8 cellular contexts compared by ENCODE assay signal in the genomic region with DNA sequence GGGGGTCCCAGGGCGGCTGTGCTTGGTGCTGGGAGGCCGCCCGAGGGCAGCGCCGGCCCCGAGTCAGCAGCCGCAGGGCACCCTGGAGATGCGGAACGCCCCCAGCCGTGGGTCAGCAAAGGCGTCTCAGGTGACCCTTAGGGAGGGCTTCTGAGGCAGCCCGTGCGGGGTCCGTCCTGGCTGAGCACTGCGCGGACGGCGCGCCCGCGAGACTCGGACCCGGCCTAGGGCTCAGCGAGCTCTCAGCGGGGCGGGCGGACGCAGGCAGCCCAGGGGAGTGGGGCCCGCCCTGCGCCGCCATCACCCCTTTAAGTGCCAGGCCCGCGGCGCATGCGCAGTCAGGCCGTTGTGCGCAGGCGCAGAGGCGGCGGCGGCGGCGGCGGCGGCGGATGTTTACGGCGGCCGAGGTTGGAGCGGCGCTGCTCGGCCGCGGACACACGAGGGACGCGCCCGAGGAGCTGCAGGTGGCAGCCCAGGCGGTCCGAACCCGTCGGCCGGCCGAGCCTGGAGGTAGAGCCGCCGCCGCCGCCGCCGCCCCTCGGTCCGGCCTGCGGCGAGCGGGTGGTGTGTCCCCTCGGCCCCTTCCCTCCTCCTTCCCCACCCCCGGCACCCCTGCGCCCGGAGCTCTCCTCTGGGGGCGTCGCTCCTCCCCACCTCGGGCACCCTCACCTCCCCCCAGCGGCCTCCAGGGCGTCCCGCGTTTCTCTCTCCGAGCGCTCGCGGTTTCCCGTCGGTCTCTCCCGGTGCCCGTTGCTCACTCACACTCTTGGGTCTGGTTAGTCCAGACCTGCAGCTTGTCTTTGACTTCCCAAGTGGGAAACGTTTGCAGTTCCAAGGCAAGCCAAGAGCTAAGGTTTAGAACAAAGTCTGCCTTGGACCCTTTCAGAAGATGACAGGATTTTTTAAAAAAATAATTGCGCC. TPM values are rescaled to one million over a fixed set of nuclear protein-coding genes. Genes with fewer than 3 reads are reported as not detected.
DNase-seq lines count a peak whose midpoint lies in the region; ATAC-seq and TF ChIP-seq lines count a peak whose summit lies in the region.

A gene (plus strand): TSS at position 388 of the 921 bp plus-strand sequence. CDS start 4,218 bp downstream, outside the sequence.

- peaks cover 0 to 15% (median 3%) of the 10 kb centered on the region in 3 donors for H3K36me3 Mint-ChIP-seq in naive thymus-derived CD8-positive, alpha-beta T cell

- no peak for TF ChIP-seq CTCF in fibroblast of mammary gland (conservative IDR thresholded peaks at IDR 0.05; ENCODE audit: control insufficient read depth, insufficient read depth, low read depth, low read length)

- POLR2A ChIA-PET in naive thymus-derived CD8-positive, alpha-beta T cell (lab: Charles Lee): interaction anchor here (0.6 to 1.9 kb wide), 16 partner anchors 8 to 735 kb away, joined by 3 to 10 read pairs (median 4); a partner anchor contains a TSS

- no peaks in the 10 kb centered on the region for H3K9me3 Mint-ChIP-seq in naive thymus-derived CD8-positive, alpha-beta T cell

- H3K27ac Mint-ChIP-seq in naive thymus-derived CD8-positive, alpha-beta T cell: peak within 1 kb of the TSS; percentile 90 to 98 (median 96)

- peak within 1 kb of the TSS; percentile 82 for H3K4me3 ChIP-seq in fibroblast of mammary gland (ENCODE audit: control insufficient read depth, low read depth, low read length)

- peak within 1 kb of the TSS; percentile 91 to 98 (median 94) for H3K4me3 Mint-ChIP-seq in naive thymus-derived CD8-positive, alpha-beta T cell

- H3K4me1 Mint-ChIP-seq in naive thymus-derived CD8-positive, alpha-beta T cell: peaks cover 30 to 59% (median 57%) of the 10 kb centered on the region in 4 donors

- DNase-seq in DMS53 (lab: John Stamatoyannopoulos, UW) (peak; percentile 93), KG1 (lab: John Stamatoyannopoulos, UW) (peak; percentile 79), RKO (ENCODE audit: low spot score) (peak; percentile 89), fibroblast of mammary gland (ENCODE audit: low read depth) (peak; percentile 66)
- peak; percentile 62 to 80 for DNase-seq in activated T-helper 1 cell treated with anti-CD3 and anti-CD28 coated beads, Interleukin-2, amount 50 U/mL, for 16 hours (ENCODE audit: low read depth in 1 of 2, low spot score in 1 of 2)
- peak; percentile 76 to 89 (median 86) for DNase-seq in naive thymus-derived CD8-positive, alpha-beta T cell
- DNase-seq in stimulated activated naive CD4-positive, alpha-beta T cell (lab: John Stamatoyannopoulos, UW): peak; percentile 55 to 91 (median 78)

- peaks cover 0 to 12% (median 2%) of the 10 kb centered on the region in 5 donors for H3K27me3 Mint-ChIP-seq in naive thymus-derived CD8-positive, alpha-beta T cell

- ATAC-seq in GM21723 (IDR thresholded peaks at IDR 0.05; ENCODE audit: unreplicated experiment): peak; percentile 82
- ATAC-seq in naive thymus-derived CD8-positive, alpha-beta T cell: peak; percentile 87 to 88

RNA-seq across cellular contexts. Expression of the gene that starts here (rescaled TPM):
- 100 to 1,000 TPM; 229 to 231 TPM for total RNA-seq in naive thymus-derived CD8-positive, alpha-beta T cell
- polyA plus RNA-seq in naive thymus-derived CD8-positive, alpha-beta T cell: 10 to 100 TPM; 63.1 to 80.2 (median 74.4) TPM

Comparison
In these comparisons a context has a peak if more than half of its experiments do, and no peak if none do; other contexts are left out.
1. Peak in every context shown above with its lines: DNase-seq, ATAC-seq and H3K4me3 ChIP-seq.